In the genomic region with DNA sequence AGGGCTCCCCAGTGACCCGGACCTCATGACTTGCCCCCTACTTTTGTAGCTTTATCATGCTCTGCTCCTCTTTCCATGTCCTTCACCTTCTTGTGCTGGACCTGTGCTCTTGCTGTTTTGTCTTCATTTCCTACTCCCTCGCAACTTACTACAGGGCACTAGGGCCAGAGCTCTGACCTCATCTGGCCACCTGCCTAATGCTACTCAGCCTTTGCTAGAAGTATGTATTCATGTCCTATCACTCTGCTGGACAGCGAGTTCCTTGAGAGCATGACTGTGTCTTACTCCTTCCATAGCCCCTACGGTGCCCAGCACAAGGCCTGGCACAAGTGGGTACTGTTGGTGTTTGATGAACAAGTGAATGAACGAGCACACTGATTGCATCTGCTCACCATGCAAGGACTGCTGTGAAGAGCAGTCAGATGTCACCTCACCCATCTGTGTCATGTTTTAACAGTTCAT, we compare ENCODE assay signal across 1 cellular context.
TF ChIP-seq lines count a peak whose summit lies in the region.

No MANE protein-coding gene starts in this region.

TF ChIP-seq in K562, 482 proteins besides CTCF, POLR2A, EP300 and RAD21 (continued from another document):
- TF ChIP-seq, protein P1, sequence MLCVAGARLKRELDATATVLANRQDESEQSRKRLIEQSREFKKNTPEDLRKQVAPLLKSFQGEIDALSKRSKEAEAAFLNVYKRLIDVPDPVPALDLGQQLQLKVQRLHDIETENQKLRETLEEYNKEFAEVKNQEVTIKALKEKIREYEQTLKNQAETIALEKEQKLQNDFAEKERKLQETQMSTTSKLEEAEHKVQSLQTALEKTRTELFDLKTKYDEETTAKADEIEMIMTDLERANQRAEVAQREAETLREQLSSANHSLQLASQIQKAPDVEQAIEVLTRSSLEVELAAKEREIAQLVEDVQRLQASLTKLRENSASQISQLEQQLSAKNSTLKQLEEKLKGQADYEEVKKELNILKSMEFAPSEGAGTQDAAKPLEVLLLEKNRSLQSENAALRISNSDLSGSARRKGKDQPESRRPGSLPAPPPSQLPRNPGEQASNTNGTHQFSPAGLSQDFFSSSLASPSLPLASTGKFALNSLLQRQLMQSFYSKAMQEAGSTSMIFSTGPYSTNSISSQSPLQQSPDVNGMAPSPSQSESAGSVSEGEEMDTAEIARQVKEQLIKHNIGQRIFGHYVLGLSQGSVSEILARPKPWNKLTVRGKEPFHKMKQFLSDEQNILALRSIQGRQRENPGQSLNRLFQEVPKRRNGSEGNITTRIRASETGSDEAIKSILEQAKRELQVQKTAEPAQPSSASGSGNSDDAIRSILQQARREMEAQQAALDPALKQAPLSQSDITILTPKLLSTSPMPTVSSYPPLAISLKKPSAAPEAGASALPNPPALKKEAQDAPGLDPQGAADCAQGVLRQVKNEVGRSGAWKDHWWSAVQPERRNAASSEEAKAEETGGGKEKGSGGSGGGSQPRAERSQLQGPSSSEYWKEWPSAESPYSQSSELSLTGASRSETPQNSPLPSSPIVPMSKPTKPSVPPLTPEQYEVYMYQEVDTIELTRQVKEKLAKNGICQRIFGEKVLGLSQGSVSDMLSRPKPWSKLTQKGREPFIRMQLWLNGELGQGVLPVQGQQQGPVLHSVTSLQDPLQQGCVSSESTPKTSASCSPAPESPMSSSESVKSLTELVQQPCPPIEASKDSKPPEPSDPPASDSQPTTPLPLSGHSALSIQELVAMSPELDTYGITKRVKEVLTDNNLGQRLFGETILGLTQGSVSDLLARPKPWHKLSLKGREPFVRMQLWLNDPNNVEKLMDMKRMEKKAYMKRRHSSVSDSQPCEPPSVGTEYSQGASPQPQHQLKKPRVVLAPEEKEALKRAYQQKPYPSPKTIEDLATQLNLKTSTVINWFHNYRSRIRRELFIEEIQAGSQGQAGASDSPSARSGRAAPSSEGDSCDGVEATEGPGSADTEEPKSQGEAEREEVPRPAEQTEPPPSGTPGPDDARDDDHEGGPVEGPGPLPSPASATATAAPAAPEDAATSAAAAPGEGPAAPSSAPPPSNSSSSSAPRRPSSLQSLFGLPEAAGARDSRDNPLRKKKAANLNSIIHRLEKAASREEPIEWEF (CRISPR knock-in tag; IDR thresholded peaks at IDR 0.05) = no peak
